ENCODE assay signal across 1 cellular context in the genomic region with DNA sequence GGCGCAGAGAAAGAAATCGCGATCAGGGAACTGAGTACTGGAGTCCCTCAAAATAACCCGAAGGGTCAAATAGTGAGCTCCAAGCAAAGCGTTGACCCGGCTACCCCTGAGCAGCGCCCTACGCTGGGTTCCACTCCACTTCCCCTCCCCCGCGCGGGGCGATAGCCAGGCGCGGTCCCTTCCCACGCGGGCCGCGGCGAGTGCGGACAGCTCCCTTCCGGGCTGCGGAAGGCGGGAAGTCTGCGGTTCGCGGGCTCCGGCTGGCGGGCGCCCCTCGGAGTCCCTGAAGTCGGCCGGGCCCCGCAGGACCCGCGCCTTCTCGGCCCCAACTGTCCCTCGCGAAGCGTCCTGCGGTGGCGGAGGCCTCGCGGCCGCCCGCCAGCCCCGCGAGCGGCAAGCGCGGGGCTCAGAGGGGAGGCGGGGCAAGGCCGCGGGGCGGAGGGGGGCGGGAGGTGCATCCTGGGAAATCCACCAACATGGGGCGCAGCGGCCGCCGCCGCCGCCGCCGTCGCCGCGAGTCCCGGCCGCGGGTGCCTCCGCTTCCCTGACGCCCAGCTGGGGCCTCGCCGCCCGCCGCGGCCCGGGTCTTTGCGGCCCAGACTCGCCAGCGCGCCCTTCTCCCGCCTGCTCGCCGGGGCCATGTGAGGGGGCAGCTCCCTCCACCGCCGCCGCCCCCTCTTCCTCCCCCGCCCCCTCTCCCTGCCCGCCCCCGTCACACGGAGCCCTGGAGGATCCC.
TF ChIP-seq lines count a peak whose summit lies in the region.

TSS of gene QSER1 (plus strand) at position 457 of the 736 bp plus-strand sequence. CDS start 315 bp downstream, outside the sequence.

TF ChIP-seq in WTC11, 78 proteins besides CTCF, POLR2A, EP300 and RAD21 (continued from another document):
- TF ChIP-seq ZNF317 (CRISPR knock-in tag; IDR thresholded peaks at IDR 0.05; ENCODE audit: borderline replicate concordance, low read depth) = peak; percentile 28; the same call in 1 of the 2 replicates
- no peak for TF ChIP-seq IRF1 (CRISPR knock-in tag; IDR thresholded peaks at IDR 0.05)
